13 cellular contexts compared by ENCODE assay signal in the genomic region with DNA sequence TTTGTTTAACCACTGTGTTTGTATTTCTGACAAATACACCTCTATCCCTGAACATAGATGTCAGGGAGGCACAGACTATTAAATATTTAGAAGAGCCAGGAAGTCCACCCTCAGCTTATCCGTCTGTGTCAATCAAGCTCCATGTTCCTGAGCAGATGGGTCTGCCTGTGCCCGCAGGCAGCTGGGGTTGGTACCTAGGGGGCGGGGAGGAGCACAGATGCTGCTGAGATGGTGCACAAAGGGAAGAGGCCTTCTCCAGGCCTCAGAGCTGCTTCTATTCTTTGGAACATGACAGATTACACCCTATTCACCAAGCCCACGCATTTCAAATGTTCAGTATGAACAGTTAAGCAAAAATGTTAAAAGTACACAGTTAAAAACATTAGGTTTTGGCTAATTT.
DNase-seq lines count a peak whose midpoint lies in the region; ATAC-seq and TF ChIP-seq lines count a peak whose summit lies in the region.
"Had no signal": no experiment of that assay in that cellular context is flagged by ENCODE, and none has a peak within 500 bp of the region (broad histone marks: within the 10 kb centered on the region; RNA-seq: fewer than 3 reads in every experiment).

No MANE protein-coding gene starts in this region.

- no peak for TF ChIP-seq POLR2A in erythroblast (IDR thresholded peaks at IDR 0.05; ENCODE audit: low read length)

- DNase-seq in Ammon's horn (ENCODE audit: low spot score) (peak; percentile 52), COR-L47 (lab: John Stamatoyannopoulos, UW) (peak; percentile 3), NCI-H1694 treated with DMSO at 0.1 percent for 48 hours (lab: John Stamatoyannopoulos, UW) (peak; percentile 79), ecto neural progenitor cell (ENCODE audit: low spot score) (peak; percentile 54), OCI-M2 (lab: John Stamatoyannopoulos, UW; ENCODE audit: unreplicated experiment) (no peak), erythroblast (lab: John Stamatoyannopoulos, UW) (no peak)
- DNase-seq: activated B cell treated with CpG ODN at 0.5 μM for 24 hours; activated CD4-positive, alpha-beta memory T cell treated with anti-CD3 and anti-CD28 coated beads for 36 hours; hypothalamus; NCI-H146; stimulated activated CD4-positive, alpha-beta T cell treated with anti-CD3 and anti-CD28 coated beads, Interleukin-4, amount 100 ng/mL, for 1 hour; stimulated activated naive CD8-positive, alpha-beta T cell treated with anti-CD3 and anti-CD28 coated beads, Interleukin-15, amount 100 ng/mL, for 72 hours had no signal

- ATAC-seq in HG03108 (IDR thresholded peaks at IDR 0.05; ENCODE audit: unreplicated experiment): no peak
- ATAC-seq: stimulated activated naive CD8-positive, alpha-beta T cell treated with anti-CD3 and anti-CD28 coated beads, Interleukin-15, amount 100 ng/mL, for 72 hours had no signal

Comparison
In these comparisons a context has a peak if more than half of its experiments do, and no peak if none do; other contexts are left out.
1. DNase-seq: peak in Ammon's horn (single experiment), COR-L47 (single experiment), NCI-H1694 treated with DMSO at 0.1 percent for 48 hours (single experiment) and ecto neural progenitor cell (single experiment); none in OCI-M2 (single experiment) and erythroblast (0 of 2).